ENCODE assay signal across 22 cellular contexts in the genomic region with DNA sequence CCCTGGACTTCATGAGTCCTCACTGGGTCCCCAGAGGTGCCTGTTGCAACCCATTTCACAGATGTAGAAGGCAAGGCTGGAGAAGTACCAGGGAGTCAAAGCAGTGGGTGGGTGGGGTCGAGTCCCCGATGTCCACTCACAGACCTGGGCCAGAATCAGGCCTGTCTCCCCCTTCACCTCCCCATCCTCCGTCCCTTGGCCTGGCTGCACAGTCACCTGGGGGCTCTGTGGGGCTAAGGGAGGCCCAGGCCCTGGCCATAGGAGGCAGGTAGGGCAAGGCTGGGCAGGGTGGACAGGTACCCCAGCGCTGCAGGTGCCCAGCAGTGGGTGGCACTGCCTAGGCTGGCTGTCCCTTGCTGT. TPM values are rescaled to one million over a fixed set of nuclear protein-coding genes. Genes with fewer than 3 reads are reported as not detected.
"Had no signal": no experiment of that assay in that cellular context is flagged by ENCODE, and none has a peak within 500 bp of the region (broad histone marks: within the 10 kb centered on the region; RNA-seq: fewer than 3 reads in every experiment).

No MANE protein-coding gene starts in this region.

- H3K27me3 ChIP-seq: brain microvascular endothelial cell, cardiac muscle cell, MG63, Peyer's patch had no signal

- DNase-seq: activated CD4-positive, alpha-beta T cell treated with anti-CD3 and anti-CD28 coated beads for 4 hours; activated CD8-positive, alpha-beta memory T cell treated with anti-CD3 and anti-CD28 coated beads, Interleukin-2, amount 50 U/mL, for 48 hours; activated CD8-positive, alpha-beta T cell treated with anti-CD3 and anti-CD28 coated beads, Interleukin-2, amount 10 ng/mL, durations not matched to agents 7 days and 5 days; activated naive CD4-positive, alpha-beta T cell treated with Interleukin-2 at 50 U/mL for 16 hours; activated naive CD8-positive, alpha-beta T cell treated with anti-CD3 and anti-CD28 coated beads for 36 hours; activated T-cell treated with anti-CD3 and anti-CD28 coated beads, Interleukin-2, amount 50 U/mL, for 1 hour; brain microvascular endothelial cell; MG63; MV-4-11; NCI-H1092 treated with DMSO at 0.1 percent for 48 hours; NCI-H1436; NCI-H1694 treated with DMSO at 0.1 percent for 48 hours; NCI-H2029 treated with DMSO at 0.1 percent for 48 hours; NCI-H345; NCI-H510A treated with DMSO at 0.1 percent for 48 hours; NCI-H69; SHP77 treated with DMSO at 0.1 percent for 48 hours had no signal

- H3K4me1 ChIP-seq: Peyer's patch had no signal

- H3K27ac ChIP-seq: brain microvascular endothelial cell, cardiac muscle cell, Peyer's patch, RWPE1 had no signal

- H3K9me3 ChIP-seq: MG63, Peyer's patch had no signal

- H3K36me3 ChIP-seq: cardiac muscle cell, MG63, Peyer's patch had no signal

- H3K4me3 ChIP-seq: cardiac muscle cell, MG63, Peyer's patch had no signal

- ATAC-seq: activated CD4-positive, CD25-positive, alpha-beta regulatory T cell treated with anti-CD3 and anti-CD28 coated beads, Interleukin-2, amount 50 U/mL, for 24 hours; activated CD8-positive, alpha-beta T cell treated with anti-CD3 and anti-CD28 coated beads, Interleukin-2, amount 10 ng/mL, durations not matched to agents 7 days and 5 days had no signal

RNA-seq across cellular contexts. Expression of gene RTL1, which starts 29.5 kb away (rescaled TPM):
- total RNA-seq: activated CD8-positive, alpha-beta T cell treated with anti-CD3 and anti-CD28 coated beads, Interleukin-2, amount 10 ng/mL, durations not matched to agents 7 days and 5 days; activated naive CD8-positive, alpha-beta T cell treated with anti-CD3 and anti-CD28 coated beads for 36 hours; Peyer's patch; SK-MEL-5 had no signal
- polyA plus RNA-seq: cardiac muscle cell had no signal

RNA-seq across cellular contexts. Expression of gene MEG3, which starts 48.1 kb away (rescaled TPM):
- total RNA-seq: activated CD8-positive, alpha-beta T cell treated with anti-CD3 and anti-CD28 coated beads, Interleukin-2, amount 10 ng/mL, durations not matched to agents 7 days and 5 days; cardiac muscle cell; SK-MEL-5 had no signal
- polyA plus RNA-seq: cardiac muscle cell had no signal
